In genomic region chr1:168709896-168710305, GRCh38 we compare ENCODE assay signal across 11 cellular contexts. TPM values are rescaled to one million over a fixed set of nuclear protein-coding genes. Genes with fewer than 3 reads are reported as not detected.
DNase-seq lines count a peak whose midpoint lies in the region; ATAC-seq, FAIRE-seq and TF ChIP-seq lines count a peak whose summit lies in the region.
"Had no signal": no experiment of that assay in that cellular context is flagged by ENCODE, and none has a peak within 500 bp of the region (broad histone marks: within the 10 kb centered on the region; RNA-seq: fewer than 3 reads in every experiment).

No MANE protein-coding gene starts in this region.

- H3K36me3 ChIP-seq in endodermal cell (ENCODE audit: control insufficient read depth, insufficient read depth, low read length) (no peaks in the 10 kb centered on the region), osteoblast (ENCODE audit: insufficient read depth, low read length) (no peaks in the 10 kb centered on the region)
- H3K36me3 ChIP-seq: ascending aorta had no signal

- DNase-seq in D721Med (ENCODE audit: insufficient read length, low spot score) (no peak), NCI-H460 (ENCODE audit: extremely low read depth, low read depth) (peak; percentile 15), endodermal cell (no peak), osteoblast (ENCODE audit: insufficient read length, low spot score, missing footprints) (peak; percentile 26), mesenteric fat pad (ENCODE audit: low spot score) (no peak), GM20000 (ENCODE audit: low spot score) (no peak)
- DNase-seq: activated B cell treated with CpG ODN at 0.5 μM for 24 hours, NCI-H446 treated with DMSO at 0.1 percent for 48 hours had no signal

- no peaks in the 10 kb centered on the region for H4K20me1 ChIP-seq in osteoblast (ENCODE audit: insufficient read depth, low read length)

- peak overlapping the region; percentile 64 for H3K4me2 ChIP-seq in osteoblast (ENCODE audit: insufficient read depth, low read length)

- H3K27ac ChIP-seq in endodermal cell (ENCODE audit: low read depth, low read length) (peak overlapping the region; percentile 31), osteoblast (ENCODE audit: low read depth, low read length) (peak overlapping the region; percentile 94)

- H3K9me3 Mint-ChIP-seq in endodermal cell: no peaks in the 10 kb centered on the region
- H3K9me3 Mint-ChIP-seq: activated B cell treated with CpG ODN at 0.5 μM for 24 hours had no signal

- H3K27ac Mint-ChIP-seq in endodermal cell: no peak overlapping the region
- H3K27ac Mint-ChIP-seq: activated B cell treated with CpG ODN at 0.5 μM for 24 hours had no signal

- no peak overlapping the region for H3K4me3 Mint-ChIP-seq in endodermal cell
- H3K4me3 Mint-ChIP-seq: activated B cell treated with CpG ODN at 0.5 μM for 24 hours had no signal

- no peaks in the 10 kb centered on the region for H3K36me3 Mint-ChIP-seq in endodermal cell (ENCODE audit: low read depth)

- no peaks in the 10 kb centered on the region for H3K27me3 ChIP-seq in endodermal cell (ENCODE audit: control insufficient read depth, insufficient read depth, low read length, poor library complexity, severe bottlenecking)
- no peaks in the 10 kb centered on the region for H3K27me3 ChIP-seq in osteoblast (ENCODE audit: insufficient read depth, low read length)
- H3K27me3 ChIP-seq: ascending aorta had no signal

- 93% methylated on average over 1 to 2 of the region's 2 CpGs for WGBS in endodermal cell (ENCODE audit: insufficient coverage in 1 of 2, insufficient read length in 1 of 2), 2 experiments

- peak; percentile 44 for FAIRE-seq in D721Med (lab: Jason Lieb, UNC)

- H3K4me1 ChIP-seq in endodermal cell (ENCODE audit: control insufficient read depth, insufficient read depth, low read length) (peaks cover 10% of the 10 kb centered on the region), osteoblast (ENCODE audit: insufficient read depth, low read length) (peaks cover 17% of the 10 kb centered on the region)

- H3K4me1 Mint-ChIP-seq in endodermal cell: peaks cover 14% of the 10 kb centered on the region
- H3K4me1 Mint-ChIP-seq: activated B cell treated with CpG ODN at 0.5 μM for 24 hours had no signal

- TF ChIP-seq CTCF in D721Med (IDR thresholded peaks at IDR 0.05; ENCODE audit: insufficient read depth, missing control alignments) (no peak), endodermal cell (conservative IDR thresholded peaks at IDR 0.05) (no peak), osteoblast (IDR thresholded peaks at IDR 0.05; ENCODE audit: extremely low read depth, low read depth, low read length) (no peak), GM20000 (IDR thresholded peaks at IDR 0.05; ENCODE audit: extremely low read depth, missing control alignments) (no peak)

- peaks cover 3% of the 10 kb centered on the region for H3K27me3 Mint-ChIP-seq in endodermal cell (ENCODE audit: insufficient read depth)

- no peaks in the 10 kb centered on the region for H3K79me2 ChIP-seq in osteoblast (ENCODE audit: insufficient read depth, low read length)

- H3K4me3 ChIP-seq in endodermal cell (ENCODE audit: low read length): no peak overlapping the region
- H3K4me3 ChIP-seq in osteoblast (ENCODE audit: insufficient read depth, low read length): peak overlapping the region; percentile 30

- no peaks in the 10 kb centered on the region for H3K9me3 ChIP-seq in endodermal cell (ENCODE audit: control insufficient read depth, low read length)
- H3K9me3 ChIP-seq in osteoblast (ENCODE audit: low read depth, low read length): no peaks in the 10 kb centered on the region
- H3K9me3 ChIP-seq: ascending aorta had no signal

- ATAC-seq in HG02642 (IDR thresholded peaks at IDR 0.05; ENCODE audit: poor library complexity, unreplicated experiment) (no peak), HG02623 (IDR thresholded peaks at IDR 0.05; ENCODE audit: unreplicated experiment) (no peak)

- H2AFZ ChIP-seq in osteoblast (ENCODE audit: low read length): no peak overlapping the region

- no peak overlapping the region for H3K9ac ChIP-seq in endodermal cell (ENCODE audit: extremely low read depth, low read length, poor library complexity, severe bottlenecking)

RNA-seq across cellular contexts. Expression of gene DPT, which starts 19.1 kb away (rescaled TPM):
- total RNA-seq in NCI-H460 (2014; rRNA removed; shearing (Covaris generic)): not detected in 2 replicates
- polyA plus RNA-seq in NCI-H460 (2014; cell fraction: nucleus; rRNA removed): not detected in 2 replicates
- total RNA-seq in endodermal cell (not detected), osteoblast (2.4 and 4.3 TPM in 2 replicates), mesenteric fat pad (310 TPM)
- polyA plus RNA-seq in endodermal cell (2013, experiment 1 of 2): not detected
- polyA plus RNA-seq in endodermal cell (2013, experiment 2 of 2): not detected
- total RNA-seq: activated B cell treated with CpG ODN at 0.5 μM for 24 hours had no signal

Comparison
In these comparisons a context has a peak if more than half of its experiments do, and no peak if none do; other contexts are left out.
1. DNase-seq: peak in NCI-H460 (single experiment) and osteoblast (single experiment); none in D721Med (single experiment), endodermal cell (single experiment), mesenteric fat pad (single experiment) and GM20000 (single experiment).
2. RNA of gene DPT, which starts 19.1 kb away (total RNA-seq): 310 TPM in mesenteric fat pad (single experiment); 2.4 to 4.3 TPM in osteoblast, not detected in endodermal cell and not detected in NCI-H460; every median in the first group is over 10 times any median in the second.